In genomic region chr10:72263613-72264241, GRCh38 we compare ENCODE assay signal across 8 cellular contexts. TPM values are rescaled to one million over a fixed set of nuclear protein-coding genes. Genes with fewer than 3 reads are reported as not detected.
A peak's percentile ranks its signal among the peaks of the same experiment; 100 is the strongest.
DNase-seq lines count a peak whose midpoint lies in the region; ATAC-seq and TF ChIP-seq lines count a peak whose summit lies in the region.

No MANE protein-coding gene starts in this region.

- peak; percentile 30 for DNase-seq in Daoy (ENCODE audit: low read depth)
- peak; percentile 45 for DNase-seq in NCI-H2029 treated with DMSO at 0.1 percent for 48 hours (lab: John Stamatoyannopoulos, UW)
- DNase-seq in activated naive CD4-positive, alpha-beta T cell treated with anti-CD3 and anti-CD28 coated beads, Interleukin-2, amount 50 U/mL, for 72 hours (ENCODE audit: low spot score in 2 of 2) = no peak
- no peak for DNase-seq in pons (ENCODE audit: low spot score)
- no peak for DNase-seq in NK-92 (lab: John Stamatoyannopoulos, UW; ENCODE audit: unreplicated experiment)
- DNase-seq in epidermal melanocyte (ENCODE audit: insufficient read length, low spot score) = no peak

- no peaks in the 10 kb centered on the region for H3K27me3 Mint-ChIP-seq in nephron (ENCODE audit: low read depth)

- H3K36me3 Mint-ChIP-seq in activated naive CD4-positive, alpha-beta T cell treated with anti-CD3 and anti-CD28 coated beads, Interleukin-2, amount 50 U/mL, for 72 hours = no peaks in the 10 kb centered on the region
- H3K36me3 Mint-ChIP-seq in nephron (ENCODE audit: low read depth) = no peaks in the 10 kb centered on the region

- H3K27ac Mint-ChIP-seq in activated naive CD4-positive, alpha-beta T cell treated with anti-CD3 and anti-CD28 coated beads, Interleukin-2, amount 50 U/mL, for 72 hours = peak overlapping the region; percentile 69 to 91
- H3K27ac Mint-ChIP-seq in nephron = peak overlapping the region; percentile 84 to 98 (median 93)

- H3K4me3 Mint-ChIP-seq in nephron = no peak overlapping the region

- H3K9me3 Mint-ChIP-seq in activated naive CD4-positive, alpha-beta T cell treated with anti-CD3 and anti-CD28 coated beads, Interleukin-2, amount 50 U/mL, for 72 hours = no peaks in the 10 kb centered on the region
- no peaks in the 10 kb centered on the region for H3K9me3 Mint-ChIP-seq in nephron

- TF ChIP-seq CTCF in nephron (IDR thresholded peaks at IDR 0.05; ENCODE audit: unreplicated experiment in 3 of 3) = no peak

- H3K4me1 Mint-ChIP-seq in nephron = peaks cover 54% of the 10 kb centered on the region

- no peak for ATAC-seq in activated naive CD4-positive, alpha-beta T cell treated with anti-CD3 and anti-CD28 coated beads, Interleukin-2, amount 50 U/mL, for 72 hours
- no peak for ATAC-seq in GM19035 (IDR thresholded peaks at IDR 0.05; ENCODE audit: unreplicated experiment)

RNA-seq across cellular contexts. Expression of gene DDIT4, which starts 10.0 kb away (rescaled TPM):
- total RNA-seq in Daoy (2014; rRNA removed; shearing (Covaris generic)) = 12.8 and 14.5 TPM in 2 replicates
- total RNA-seq in activated naive CD4-positive, alpha-beta T cell treated with anti-CD3 and anti-CD28 coated beads, Interleukin-2, amount 50 U/mL, for 72 hours = 1,000 to 10,000 TPM; 1,025 to 1,076 TPM

RNA-seq across cellular contexts. Expression of gene ASCC1, which starts 47.7 kb away (rescaled TPM):
- 16.5 and 24.6 TPM in 2 replicates for total RNA-seq in Daoy (2014; rRNA removed; shearing (Covaris generic))
- 10 to 100 TPM; 65.5 to 87.6 TPM for total RNA-seq in activated naive CD4-positive, alpha-beta T cell treated with anti-CD3 and anti-CD28 coated beads, Interleukin-2, amount 50 U/mL, for 72 hours

RNA-seq across cellular contexts. Expression of gene ANAPC16, which starts 47.9 kb away (rescaled TPM):
- total RNA-seq in Daoy (2014; rRNA removed; shearing (Covaris generic)) = 27.2 and 48.3 TPM in 2 replicates
- total RNA-seq in activated naive CD4-positive, alpha-beta T cell treated with anti-CD3 and anti-CD28 coated beads, Interleukin-2, amount 50 U/mL, for 72 hours = 100 to 1,000 TPM in 1 of 2 donors, 10 to 100 TPM in 1; 88.2 to 107 TPM

Comparison
In these comparisons a context has a peak if more than half of its experiments do, and no peak if none do; other contexts are left out.
1. DNase-seq: peak in Daoy (single experiment) and NCI-H2029 treated with DMSO at 0.1 percent for 48 hours (single experiment); none in activated naive CD4-positive, alpha-beta T cell treated with anti-CD3 and anti-CD28 coated beads, Interleukin-2, amount 50 U/mL, for 72 hours (0 of 2), pons (single experiment), NK-92 (single experiment) and epidermal melanocyte (single experiment).
2. RNA of gene DDIT4, which starts 10.0 kb away (total RNA-seq): 1,025 to 1,076 TPM in activated naive CD4-positive, alpha-beta T cell treated with anti-CD3 and anti-CD28 coated beads, Interleukin-2, amount 50 U/mL, for 72 hours; 12.8 to 14.5 TPM in Daoy; every median in the first group is over 10 times any median in the second.